In the genomic region with DNA sequence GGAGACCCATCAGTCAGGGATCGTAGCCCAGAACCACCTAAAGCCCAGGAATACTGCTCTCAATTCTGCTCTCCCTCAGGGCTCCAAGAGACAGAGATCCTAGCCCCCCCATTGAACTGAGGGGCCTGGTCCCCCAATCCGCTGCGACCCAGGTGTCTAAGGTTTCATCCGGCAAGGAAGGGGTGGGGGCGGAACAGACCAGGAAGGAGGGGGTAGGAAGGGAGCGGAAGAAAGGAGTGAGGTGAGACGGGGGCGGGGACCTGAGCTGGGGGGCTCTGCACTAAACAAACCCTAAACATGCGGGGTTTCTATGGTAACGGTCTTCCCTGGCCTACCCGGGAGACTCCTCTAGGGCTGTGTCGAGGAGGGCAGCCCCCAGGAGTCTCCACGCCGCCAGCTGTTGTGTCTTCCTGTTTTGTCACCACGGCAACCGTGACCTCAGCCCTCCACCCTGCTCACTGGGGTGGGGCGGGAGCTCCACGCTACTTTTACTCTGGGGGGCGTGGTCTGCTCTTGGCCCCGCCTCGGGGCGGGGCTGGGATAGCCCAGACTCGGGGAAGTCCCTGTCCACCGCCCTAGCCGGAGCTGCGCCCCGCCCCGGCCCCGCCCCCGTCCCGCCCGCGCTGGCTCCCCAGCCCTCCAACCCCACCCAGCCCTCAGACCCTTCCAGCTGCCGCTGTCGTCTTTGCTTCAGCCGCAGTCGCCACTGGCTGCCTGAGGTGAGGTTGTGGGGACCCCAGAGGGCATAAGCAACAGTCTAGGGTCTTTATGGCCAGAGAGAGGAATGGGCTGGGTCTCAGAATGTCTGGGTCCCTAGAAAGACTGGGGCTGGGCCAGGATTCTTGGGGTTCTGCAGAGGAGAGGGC, we compare ENCODE assay signal across 8 cellular contexts. TPM values are rescaled to one million over a fixed set of nuclear protein-coding genes. Genes with fewer than 3 reads are reported as not detected.
A peak's percentile ranks its signal among the peaks of the same experiment; 100 is the strongest.
DNase-seq lines count a peak whose midpoint lies in the region; ATAC-seq, FAIRE-seq and TF ChIP-seq lines count a peak whose summit lies in the region.

A gene with protein sequence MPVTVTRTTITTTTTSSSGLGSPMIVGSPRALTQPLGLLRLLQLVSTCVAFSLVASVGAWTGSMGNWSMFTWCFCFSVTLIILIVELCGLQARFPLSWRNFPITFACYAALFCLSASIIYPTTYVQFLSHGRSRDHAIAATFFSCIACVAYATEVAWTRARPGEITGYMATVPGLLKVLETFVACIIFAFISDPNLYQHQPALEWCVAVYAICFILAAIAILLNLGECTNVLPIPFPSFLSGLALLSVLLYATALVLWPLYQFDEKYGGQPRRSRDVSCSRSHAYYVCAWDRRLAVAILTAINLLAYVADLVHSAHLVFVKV (plus strand): TSS at position 659 of the 866 bp plus-strand sequence. CDS start 5,647 bp downstream, outside the sequence.

- DNase-seq in AG09309 (ENCODE audit: low read depth) (peak; percentile 90), OCI-LY7 (ENCODE audit: low spot score) (peak; percentile 97), activated T-cell treated with anti-CD3 and anti-CD28 coated beads for 24 hours (ENCODE audit: low read depth) (peak; percentile 98), endothelial cell of umbilical vein (ENCODE audit: low read depth, low spot score) (peak; percentile 99)
- peak; percentile 99 for DNase-seq in stimulated activated CD8-positive, alpha-beta memory T cell treated with anti-CD3 and anti-CD28 coated beads, Interleukin-15, amount 100 ng/mL, for 1 hour (ENCODE audit: low read depth)

- H3K9me1 ChIP-seq in endothelial cell of umbilical vein (replicated peaks; ENCODE audit: control insufficient read depth, extremely low read depth, insufficient read depth, low read length) = no peaks in the 10 kb centered on the region

- TF ChIP-seq CTCF in AG09309 (IDR thresholded peaks at IDR 0.05; ENCODE audit: control insufficient read depth, insufficient read depth, low read depth, low read length, missing control alignments) (no peak), OCI-LY7 (conservative IDR thresholded peaks at IDR 0.05; ENCODE audit: low read length) (no peak), endothelial cell of umbilical vein (IDR thresholded peaks at IDR 0.05; ENCODE audit: extremely low read depth in 1 of 2, insufficient read depth in 1 of 2, low read depth in 1 of 2, low read length in 2 of 2) (no peak)

- H2AFZ ChIP-seq in OCI-LY7 (ENCODE audit: low read length) = peak within 1 kb of the TSS; percentile 86
- peak within 1 kb of the TSS; percentile 18 for H2AFZ ChIP-seq in endothelial cell of umbilical vein (ENCODE audit: low read depth, low read length)

- H3K4me2 ChIP-seq in OCI-LY7 (ENCODE audit: low read length) (peak within 1 kb of the TSS; percentile 79), endothelial cell of umbilical vein (ENCODE audit: insufficient read depth, low read length) (peak within 1 kb of the TSS; percentile 78)

- CTCF ChIA-PET in OCI-LY7 (lab: Charles Lee; ENCODE audit: unreplicated experiment) = no interaction called here
- CTCF ChIA-PET in endothelial cell of umbilical vein (lab: Charles Lee) = interaction anchor here (0.8 to 3.6 kb wide), 10 partner anchors 12 to 163 kb away, joined by 3 to 29 read pairs (median 5); a partner anchor contains a TSS

- peak; percentile 95 for FAIRE-seq in endothelial cell of umbilical vein (lab: Jason Lieb, UNC)

- 1 to 3% methylated on average over 16 to 19 of the region's 37 CpGs for WGBS in mesodermal cell (ENCODE audit: insufficient coverage in 2 of 2), 2 experiments

- H3K4me3 ChIP-seq in AG09309 (ENCODE audit: control insufficient read depth, low read depth, low read length) (peak within 1 kb of the TSS; percentile 70), OCI-LY7 (ENCODE audit: low read depth, low read length, poor library complexity, severe bottlenecking) (peak within 1 kb of the TSS; percentile 66), endothelial cell of umbilical vein (replicated peaks in 1 of 3; ENCODE audit: insufficient read depth in 1 of 3, low read depth in 1 of 3, low read length in 3 of 3) (peak within 1 kb of the TSS; percentile 52 to 88 (median 82)), mesodermal cell (ENCODE audit: extremely low read depth, insufficient read depth, low read length, poor library complexity, severe bottlenecking) (peak within 1 kb of the TSS; percentile 85)

- H3K4me1 ChIP-seq in OCI-LY7 (ENCODE audit: insufficient read depth, low read length, poor library complexity, severe bottlenecking) (peaks cover 22% of the 10 kb centered on the region), endothelial cell of umbilical vein (ENCODE audit: control insufficient read depth, extremely low read depth, insufficient read depth, low read length) (peaks cover 15% of the 10 kb centered on the region), mesodermal cell (ENCODE audit: control insufficient read depth, insufficient read depth, low read length, poor library complexity, severe bottlenecking) (peaks cover 13% of the 10 kb centered on the region)

- H3K27ac ChIP-seq in OCI-LY7 (ENCODE audit: low read depth, low read length, poor library complexity, severe bottlenecking) (no peak within 1 kb of the TSS), endothelial cell of umbilical vein (ENCODE audit: insufficient read depth, low read depth, low read length) (peak within 1 kb of the TSS; percentile 100), mesodermal cell (ENCODE audit: low read depth, low read length, severe bottlenecking) (peak within 1 kb of the TSS; percentile 100)

- dilution Hi-C loops in endothelial cell of umbilical vein (cut with MboI; ENCODE audit: extremely low pct_ligation_motif_present, low sequenced_read_pairs) = no loop called here

- TF ChIP-seq POLR2A in endothelial cell of umbilical vein (IDR thresholded peaks at IDR 0.05; ENCODE audit: low read depth, low read length) = peak; percentile 54

- intact Hi-C loops in OCI-LY7 (cut with micrococcal nuclease; ENCODE audit: unreplicated experiment) = no loop called here
- intact Hi-C loops in endothelial cell of umbilical vein (cut with micrococcal nuclease) = loop anchor here (1.0 to 5.0 kb wide), 10 partner anchors 12 to 595 kb away; a partner anchor contains a TSS

- POLR2A ChIA-PET in OCI-LY7 (lab: Charles Lee) = no interaction called here
- POLR2A ChIA-PET in endothelial cell of umbilical vein (lab: Charles Lee) = interaction anchor here (0.9 to 1.6 kb wide), 5 partner anchors 11 to 333 kb away, joined by 3 to 7 read pairs (median 5); a partner anchor contains a TSS

- H3K79me2 ChIP-seq in OCI-LY7 (ENCODE audit: insufficient read depth, low read depth, low read length) (no peaks in the 10 kb centered on the region), endothelial cell of umbilical vein (ENCODE audit: control insufficient read depth, insufficient read depth, low read length) (peaks cover 24% of the 10 kb centered on the region)

- no peaks in the 10 kb centered on the region for H3K27me3 ChIP-seq in endothelial cell of umbilical vein (ENCODE audit: control insufficient read depth in 2 of 2, insufficient read depth in 2 of 2, low read length in 2 of 2)

- H3K36me3 ChIP-seq in OCI-LY7 (ENCODE audit: insufficient read depth, low read length) (no peaks in the 10 kb centered on the region), endothelial cell of umbilical vein (ENCODE audit: control insufficient read depth in 2 of 2, extremely low read depth in 1 of 2, insufficient read depth in 2 of 2, low read length in 2 of 2) (no peaks in the 10 kb centered on the region), mesodermal cell (ENCODE audit: control insufficient read depth, insufficient read depth, low read length) (peaks cover 20% of the 10 kb centered on the region)

- BruUV-seq in OCI-LY7 (replicated peaks; lab: Mats Ljungman, UMichigan) (no TSS peak), endothelial cell of umbilical vein (replicated peaks; lab: Mats Ljungman, UMichigan) (TSS peak; percentile 8)

- H4K20me1 ChIP-seq in OCI-LY7 (ENCODE audit: insufficient read depth, low read length) (no peaks in the 10 kb centered on the region), endothelial cell of umbilical vein (replicated peaks; ENCODE audit: control insufficient read depth, extremely low read depth, insufficient read depth, low read length) (no peaks in the 10 kb centered on the region)

- H3K9me3 ChIP-seq in OCI-LY7 (ENCODE audit: low read length) (no peaks in the 10 kb centered on the region), endothelial cell of umbilical vein (replicated peaks; ENCODE audit: control insufficient read depth, insufficient read depth, low read length) (no peaks in the 10 kb centered on the region), mesodermal cell (ENCODE audit: control insufficient read depth, low read length) (no peaks in the 10 kb centered on the region)

- peak within 1 kb of the TSS; percentile 98 for H3K9ac ChIP-seq in endothelial cell of umbilical vein (replicated peaks; ENCODE audit: extremely low read depth, insufficient read depth, low read length)

- ATAC-seq in GM18909 (IDR thresholded peaks at IDR 0.05; ENCODE audit: poor library complexity, unreplicated experiment) = peak; percentile 77
- peak; percentile 74 for ATAC-seq in HG03159 (IDR thresholded peaks at IDR 0.05; ENCODE audit: unreplicated experiment)

- no peaks in the 10 kb centered on the region for H3K9me2 ChIP-seq in OCI-LY7 (ENCODE audit: insufficient read depth, low read length)

TF ChIP-seq in endothelial cell of umbilical vein, 7 proteins besides CTCF, POLR2A, EP300 and RAD21:
- no peak for TF ChIP-seq GATA2 (IDR thresholded peaks at IDR 0.05; ENCODE audit: insufficient read depth, insufficient read length, low read depth, low read length)
- TF ChIP-seq POLR2AphosphoS5 (IDR thresholded peaks at IDR 0.05; ENCODE audit: insufficient read depth, low read depth, low read length) = peak; percentile 44
- no peak for TF ChIP-seq JUN (IDR thresholded peaks at IDR 0.05; ENCODE audit: borderline replicate concordance, insufficient read depth, insufficient read length, low read depth)
TF ChIP-seq in endothelial cell of umbilical vein: peak in this region for 1.

RNA-seq across cellular contexts. Expression of the gene that starts here (rescaled TPM):
- total RNA-seq in OCI-LY7 (2014; rRNA removed; shearing (Covaris generic)) = 0.98 and 3.2 TPM in 2 replicates
- total RNA-seq in OCI-LY7 (2022) (0.55 and 0.82 TPM in 2 replicates), endothelial cell of umbilical vein (128 and 133 TPM in 2 replicates)
- polyA plus RNA-seq in endothelial cell of umbilical vein = 100 and 122 TPM in 2 replicates
- polyA plus RNA-seq in endothelial cell of umbilical vein (2011; cell fraction: cytosol; rRNA removed) = 35.1 and 49.3 TPM in 2 replicates
- 26.7 and 54.2 TPM in 2 replicates for polyA plus RNA-seq in endothelial cell of umbilical vein (2011; cell fraction: nucleus; rRNA removed)
- 66.5 and 108 TPM in 2 replicates for polyA plus RNA-seq in endothelial cell of umbilical vein (2012)
- 40.0 and 44.3 TPM in 2 replicates for polyA minus RNA-seq in endothelial cell of umbilical vein
- 8.2 TPM for polyA minus RNA-seq in endothelial cell of umbilical vein (2011; cell fraction: cytosol; rRNA and poly(A)+ RNA removed)
- polyA minus RNA-seq in endothelial cell of umbilical vein (2011; cell fraction: nucleus; rRNA and poly(A)+ RNA removed) = 22.8 and 50.6 TPM in 2 replicates
- polyA plus RNA-seq in mesodermal cell (2013, experiment 1 of 2) = 78.4 TPM
- 65.5 TPM for polyA plus RNA-seq in mesodermal cell (2013, experiment 2 of 2)

Comparison
In these comparisons a context has a peak if more than half of its experiments do, and no peak if none do; other contexts are left out.
1. RNA of the gene that starts here (total RNA-seq): 128 to 133 TPM in endothelial cell of umbilical vein; 0.55 to 3.2 TPM in OCI-LY7; every median in the first group is over 10 times any median in the second.
2. Peak in every context shown above with its lines, with median percentiles within 50 percentile points of each other: DNase-seq and H3K4me3 ChIP-seq.